In genomic region chr1:24465638-24466037, GRCh38 we compare ENCODE assay signal across 1 cellular context.
TF ChIP-seq lines count a peak whose summit lies in the region.

No MANE protein-coding gene starts in this region.

TF ChIP-seq in H1, 55 proteins besides CTCF, POLR2A, EP300 and RAD21:
- TF ChIP-seq NRF1 (IDR thresholded peaks at IDR 0.05; ENCODE audit: low read depth, low read length) (no peak), ZNF274 (IDR thresholded peaks at IDR 0.05; ENCODE audit: borderline replicate concordance, extremely low read depth, low read length) (no peak), KDM1A (IDR thresholded peaks at IDR 0.05; ENCODE audit: borderline replicate concordance, low read length) (no peak)
